Comparison of ENCODE assay signal across 9 cellular contexts in genomic region chr20:17530716-17531536, GRCh38. TPM values are rescaled to one million over a fixed set of nuclear protein-coding genes. Genes with fewer than 3 reads are reported as not detected.
DNase-seq lines count a peak whose midpoint lies in the region; ATAC-seq, FAIRE-seq and TF ChIP-seq lines count a peak whose summit lies in the region.
"Had no signal": no experiment of that assay in that cellular context is flagged by ENCODE, and none has a peak within 500 bp of the region (broad histone marks: within the 10 kb centered on the region; RNA-seq: fewer than 3 reads in every experiment).

Gene BFSP1, minus strand, starts transcription at chr20:17531379. Its CDS starts 50 bp downstream, at chr20:17531329.

- TF ChIP-seq POLR2A in GM12891 (IDR thresholded peaks at IDR 0.05; ENCODE audit: low read depth, low read length), result no peak
- peak; percentile 44 to 61 (median 51) for TF ChIP-seq POLR2A in body of pancreas (IDR thresholded peaks at IDR 0.05)

- H3K27ac Mint-ChIP-seq in T-helper 17 cell, result peak within 1 kb of the TSS; percentile 54

- H3K27me3 ChIP-seq in MM.1S (replicated peaks; ENCODE audit: insufficient read depth, low read length), result peaks cover 4% of the 10 kb centered on the region; the same call in 1 of the 2 replicates
- H3K27me3 ChIP-seq in body of pancreas, result no peaks in the 10 kb centered on the region
- peaks cover 13% of the 10 kb centered on the region for H3K27me3 ChIP-seq in iPS-18a (ENCODE audit: control insufficient read depth, insufficient read depth, low read length)

- no peaks in the 10 kb centered on the region for H3K9me2 ChIP-seq in MM.1S (replicated peaks; ENCODE audit: insufficient read depth, low read length)

- peak within 1 kb of the TSS; percentile 49 for H3K4me3 ChIP-seq in MM.1S (ENCODE audit: low read length)
- peak within 1 kb of the TSS in 1 of 2 donors; percentile 3 for H3K4me3 ChIP-seq in body of pancreas
- H3K4me3 ChIP-seq in iPS-18a (ENCODE audit: low read length), result peak within 1 kb of the TSS; percentile 68
- H3K4me3 ChIP-seq in skeletal muscle cell (ENCODE audit: low read depth, low read length), result peak within 1 kb of the TSS; percentile 50

- peak; percentile 71 for FAIRE-seq in GM12891 (lab: Jason Lieb, UNC)
- FAIRE-seq: islet of Langerhans had no signal

- no peaks in the 10 kb centered on the region for H3K36me3 ChIP-seq in MM.1S (replicated peaks; ENCODE audit: insufficient read depth, low read length)
- H3K36me3 ChIP-seq in body of pancreas (replicated peaks in 1 of 2; ENCODE audit: insufficient read depth in 1 of 2, low read depth in 2 of 2), result no peaks in the 10 kb centered on the region
- no peaks in the 10 kb centered on the region for H3K36me3 ChIP-seq in iPS-18a (ENCODE audit: control insufficient read depth, low read depth, low read length)

- DNase-seq in GM12891 (ENCODE audit: insufficient read length, low spot score) (peak; percentile 43), MM.1S (peak; percentile 35), T-helper 17 cell (peak; percentile 10 to 30 (median 21)), body of pancreas (peak; percentile 82 to 90 (median 87)), skeletal muscle cell (ENCODE audit: low read depth) (no peak)

- H3K9me3 ChIP-seq in MM.1S (replicated peaks; ENCODE audit: insufficient read depth, low read length), result no peaks in the 10 kb centered on the region
- no peaks in the 10 kb centered on the region for H3K9me3 ChIP-seq in T-helper 17 cell (ENCODE audit: control insufficient read depth, low read length, poor library complexity, severe bottlenecking)
- H3K9me3 ChIP-seq in body of pancreas, result no peaks in the 10 kb centered on the region
- H3K9me3 ChIP-seq in iPS-18a (ENCODE audit: control insufficient read depth, low read depth, low read length), result no peaks in the 10 kb centered on the region

- H3K4me2 ChIP-seq in MM.1S (ENCODE audit: low read depth, low read length), result peak within 1 kb of the TSS; percentile 66; the same call in 1 of the 2 replicates

- H3K4me1 Mint-ChIP-seq in T-helper 17 cell, result peaks cover 13% of the 10 kb centered on the region

- H2AFZ ChIP-seq in MM.1S (ENCODE audit: low read length), result peak within 1 kb of the TSS; percentile 69

- no peaks in the 10 kb centered on the region for H3K36me3 Mint-ChIP-seq in T-helper 17 cell (ENCODE audit: low read depth)

- peak within 1 kb of the TSS; percentile 84 for H3K4me3 Mint-ChIP-seq in T-helper 17 cell

- H3K79me2 ChIP-seq in MM.1S (ENCODE audit: low read length), result no peaks in the 10 kb centered on the region

- H3K4me1 ChIP-seq in MM.1S (ENCODE audit: low read length), result no peaks in the 10 kb centered on the region
- H3K4me1 ChIP-seq in body of pancreas, result peaks cover 15% of the 10 kb centered on the region
- H3K4me1 ChIP-seq in iPS-18a (ENCODE audit: control insufficient read depth, low read depth, low read length), result peaks cover 24% of the 10 kb centered on the region

- no peaks in the 10 kb centered on the region for H3K27me3 Mint-ChIP-seq in T-helper 17 cell

- intact Hi-C loops in body of pancreas (cut with DNase I), result no loop called here

- TF ChIP-seq CTCF in MM.1S (IDR thresholded peaks at IDR 0.05; ENCODE audit: low read length) (no peak), body of pancreas (IDR thresholded peaks at IDR 0.05) (peak in 2 of 7 experiments; percentile 2 to 25)

- H3K27ac ChIP-seq in MM.1S (ENCODE audit: low read length), result no peak within 1 kb of the TSS
- peak within 1 kb of the TSS; percentile 77 to 91 (median 85) for H3K27ac ChIP-seq in body of pancreas
- H3K27ac ChIP-seq in iPS-18a (ENCODE audit: low read length), result no peak within 1 kb of the TSS

- 1 to 3% methylated on average over 18 to 72 of the region's 106 CpGs for WGBS in body of pancreas, 2 donors

- H3F3A ChIP-seq in MM.1S (ENCODE audit: insufficient read depth, low read length), result no peaks in the 10 kb centered on the region

- no peaks in the 10 kb centered on the region for H4K20me1 ChIP-seq in MM.1S (ENCODE audit: insufficient read depth, low read length)

- ATAC-seq in T-helper 17 cell (peak; percentile 82), body of pancreas (peak; percentile 92), GM19035 (IDR thresholded peaks at IDR 0.05; ENCODE audit: unreplicated experiment) (no peak), GM18909 (IDR thresholded peaks at IDR 0.05; ENCODE audit: poor library complexity, unreplicated experiment) (no peak)

- peak within 1 kb of the TSS; percentile 21; the same call in 1 of the 2 replicates for H3K9ac ChIP-seq in MM.1S (ENCODE audit: low read length)
- H3K9ac ChIP-seq in iPS-18a (ENCODE audit: low read length), result peak within 1 kb of the TSS; percentile 73

TF ChIP-seq in GM12891, 5 proteins besides CTCF, POLR2A, EP300 and RAD21:
- TF ChIP-seq SPI1 (IDR thresholded peaks at IDR 0.05; ENCODE audit: low read depth, low read length), result no peak

RNA-seq across cellular contexts. Expression of gene BFSP1, which starts in this region (rescaled TPM):
- polyA plus RNA-seq in GM12891 (2012; ENCODE audit: low read depth, missing spikeins), result 0.06 TPM
- total RNA-seq in T-helper 17 cell (1 to 10 TPM in 1 of 2 donors, under 1 TPM in 1; 0.21 to 1.0 TPM), body of pancreas (under 1 TPM; 0.52 to 0.99 TPM)

Comparison
In these comparisons a context has a peak if more than half of its experiments do, and no peak if none do; other contexts are left out.
1. Peak in DNase-seq, ATAC-seq and H3K27ac ChIP-seq in body of pancreas; RNA of the gene not detected or under 1 TPM.